In genomic region chr16:49701867-49702494, GRCh38 we compare ENCODE assay signal across 9 cellular contexts.
DNase-seq lines count a peak whose midpoint lies in the region; ATAC-seq and TF ChIP-seq lines count a peak whose summit lies in the region.
"Had no signal": no experiment of that assay in that cellular context is flagged by ENCODE, and none has a peak within 500 bp of the region (broad histone marks: within the 10 kb centered on the region; RNA-seq: fewer than 3 reads in every experiment).

No MANE protein-coding gene starts in this region.

- intact Hi-C loops in tibial artery (cut with DNase I; ENCODE audit: low total_unique reads), result loop anchor here (10.0 kb wide), 1 partner anchor 163 kb away; no protein-coding TSS in a partner anchor

- H3K27ac ChIP-seq in ectodermal cell (ENCODE audit: insufficient read depth, low read depth, low read length, poor library complexity, severe bottlenecking), result peak overlapping the region; percentile 82
- peak overlapping the region; percentile 82 for H3K27ac ChIP-seq in mesendoderm (ENCODE audit: low read depth, low read length)
- H3K27ac ChIP-seq in tibial artery, result peak overlapping the region in 1 of 2 donors; percentile 75
- H3K27ac ChIP-seq: PC-9 had no signal

- ATAC-seq in HG02884 (IDR thresholded peaks at IDR 0.05; ENCODE audit: unreplicated experiment), result no peak
- ATAC-seq in HG02678 (IDR thresholded peaks at IDR 0.05; ENCODE audit: unreplicated experiment), result no peak

- peak overlapping the region; percentile 32 for H3K9ac ChIP-seq in mesendoderm (ENCODE audit: low read length)

- no peak overlapping the region for H2BK15ac ChIP-seq in mesendoderm (replicated peaks; ENCODE audit: low read depth)

- peaks cover 66% of the 10 kb centered on the region for H3K4me1 ChIP-seq in ectodermal cell (ENCODE audit: control insufficient read depth, insufficient read depth, low read length)
- peaks cover 27% of the 10 kb centered on the region for H3K4me1 ChIP-seq in mesendoderm (ENCODE audit: control insufficient read depth, low read depth, low read length)
- peaks cover 8 to 54% (median 39%) of the 10 kb centered on the region in 4 donors for H3K4me1 ChIP-seq in tibial artery

- DNase-seq in NCI-H2227 treated with DMSO at 0.1 percent for 48 hours (lab: John Stamatoyannopoulos, UW) (peak; percentile 98), mesendoderm (peak; percentile 80), tibial artery (peak; percentile 73 to 84), NCI-H1048 (lab: John Stamatoyannopoulos, UW) (no peak)
- no peak for DNase-seq in activated T-cell treated with anti-CD3 and anti-CD28 coated beads, Interleukin-2, amount 50 U/mL, for 1 hour
- DNase-seq: PC-9 had no signal

- peak overlapping the region; percentile 39 for H2BK5ac ChIP-seq in mesendoderm (ENCODE audit: low read length)

- no peak overlapping the region for H2AK5ac ChIP-seq in mesendoderm (ENCODE audit: low read length)

- peak overlapping the region; percentile 22 for H3K4ac ChIP-seq in mesendoderm (ENCODE audit: low read depth, low read length)

- peak overlapping the region; percentile 27 for H3K4me3 ChIP-seq in ectodermal cell (ENCODE audit: insufficient read depth, low read depth, low read length)
- H3K4me3 ChIP-seq in mesendoderm (ENCODE audit: low read length), result no peak overlapping the region
- H3K4me3 ChIP-seq in tibial artery, result no peak overlapping the region
- H3K4me3 ChIP-seq: PC-9 had no signal

- H3K56ac ChIP-seq in mesendoderm (ENCODE audit: low read length), result peak overlapping the region; percentile 75

- H2BK120ac ChIP-seq in mesendoderm (ENCODE audit: low read depth, low read length), result peak overlapping the region; percentile 29

- WGBS in ectodermal cell, 2 experiments, result 0% methylated on average over 15 of the region's 15 CpGs
- no CpG with 5 or more reads among the region's 15 CpGs for WGBS in mesendoderm (ENCODE audit: extremely low coverage, insufficient coverage, low lambda C conversion rate)

- H3K79me1 ChIP-seq in mesendoderm (ENCODE audit: low read length), result peaks cover 2% of the 10 kb centered on the region

- no peak for TF ChIP-seq CTCF in tibial artery (IDR thresholded peaks at IDR 0.05)

- no peak overlapping the region for H4K8ac ChIP-seq in mesendoderm (ENCODE audit: low read depth, low read length)

- H3K79me2 ChIP-seq in mesendoderm (ENCODE audit: control insufficient read depth, insufficient read depth, low read length), result no peaks in the 10 kb centered on the region

- H3K27me3 ChIP-seq in ectodermal cell (ENCODE audit: control insufficient read depth, insufficient read depth, low read length, poor library complexity, severe bottlenecking) (no peaks in the 10 kb centered on the region), mesendoderm (ENCODE audit: insufficient read depth, low read length, poor library complexity) (no peaks in the 10 kb centered on the region), tibial artery (no peaks in the 10 kb centered on the region)

- H3K23ac ChIP-seq in mesendoderm (ENCODE audit: low read length), result peak overlapping the region; percentile 29

- peak overlapping the region; percentile 81 for H3K18ac ChIP-seq in mesendoderm (ENCODE audit: low read length)

- H3K9me3 ChIP-seq in ectodermal cell (ENCODE audit: control insufficient read depth, low read length) (no peaks in the 10 kb centered on the region), tibial artery (no peaks in the 10 kb centered on the region)

- H4K5ac ChIP-seq in mesendoderm (ENCODE audit: low read length), result no peak overlapping the region

- H3K4me2 ChIP-seq in mesendoderm (ENCODE audit: low read length), result no peak overlapping the region
- H3K4me2 ChIP-seq: PC-9 had no signal

- H3K36me3 ChIP-seq in ectodermal cell (ENCODE audit: control insufficient read depth, insufficient read depth, low read length) (no peaks in the 10 kb centered on the region), mesendoderm (ENCODE audit: control insufficient read depth, insufficient read depth, low read length) (no peaks in the 10 kb centered on the region), tibial artery (no peaks in the 10 kb centered on the region)

Comparison
In these comparisons a context has a peak if more than half of its experiments do, and no peak if none do; other contexts are left out.
1. DNase-seq: peak in NCI-H2227 treated with DMSO at 0.1 percent for 48 hours (single experiment), mesendoderm (single experiment) and tibial artery (2 of 2); none in activated T-cell treated with anti-CD3 and anti-CD28 coated beads, Interleukin-2, amount 50 U/mL, for 1 hour (single experiment) and NCI-H1048 (single experiment).